Comparison of ENCODE assay signal across 20 cellular contexts in the genomic region with DNA sequence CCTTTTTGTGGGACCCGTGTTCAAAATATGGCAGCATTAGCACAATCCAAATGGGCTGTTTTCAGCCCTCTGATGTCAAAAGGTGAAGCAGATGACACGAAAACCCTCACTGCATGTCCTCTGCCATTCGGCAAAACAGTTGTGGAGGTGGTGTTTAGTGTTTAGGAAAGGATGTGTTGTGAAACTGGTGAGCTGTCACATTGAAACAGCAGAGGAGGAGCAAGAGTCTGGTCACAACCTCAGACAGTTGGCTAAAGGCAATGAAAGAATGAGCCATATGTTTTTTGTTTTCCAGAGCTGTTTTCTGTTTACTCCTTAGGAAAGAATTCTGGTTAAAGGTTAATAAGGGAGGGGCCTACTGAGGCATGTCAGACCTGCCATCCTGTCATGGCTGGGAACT.
A peak's percentile ranks its signal among the peaks of the same experiment; 100 is the strongest.
DNase-seq lines count a peak whose midpoint lies in the region; ATAC-seq and TF ChIP-seq lines count a peak whose summit lies in the region.
"Had no signal": no experiment of that assay in that cellular context is flagged by ENCODE, and none has a peak within 500 bp of the region (broad histone marks: within the 10 kb centered on the region; RNA-seq: fewer than 3 reads in every experiment).

No MANE protein-coding gene starts in this region.

- no peak overlapping the region for H3K4me3 ChIP-seq in choroid plexus epithelial cell (ENCODE audit: low read depth, low read length)
- H3K4me3 ChIP-seq: sigmoid colon had no signal

- peak in 1 of 2 donors; percentile 1 for DNase-seq in activated T-cell treated with anti-CD3 and anti-CD28 coated beads, Interleukin-2, amount 50 U/mL, for 72 hours
- no peak for DNase-seq in activated T-cell treated with anti-CD3 and anti-CD28 coated beads, Interleukin-2, amount 50 U/mL, for 24 hours
- DNase-seq in LHCN-M2 (ENCODE audit: low read depth) (peak; percentile 33), choroid plexus epithelial cell (ENCODE audit: low read depth) (peak; percentile 25), progenitor cell of endocrine pancreas (ENCODE audit: low spot score, unreplicated experiment) (no peak), kidney glomerular epithelial cell (lab: John Stamatoyannopoulos, UW) (no peak), hippocampal formation (lab: John Stamatoyannopoulos, UW) (no peak)
- DNase-seq: activated CD4-positive, alpha-beta memory T cell treated with anti-CD3 and anti-CD28 coated beads for 36 hours; anterior cingulate cortex; cerebellar nuclear complex; effector memory CD8-positive, alpha-beta T cell; EL; foreskin melanocyte; NCI-H1092 treated with DMSO at 0.1 percent for 48 hours; NCI-H82; sigmoid colon; SK-N-SH had no signal

- ATAC-seq in activated T-cell treated with anti-CD3 and anti-CD28 coated beads, Interleukin-2, amount 50 U/mL, for 72 hours (replicated peaks in 1 of 2): peak; percentile 29 to 74
- no peak for ATAC-seq in HG03159 (IDR thresholded peaks at IDR 0.05; ENCODE audit: unreplicated experiment)
- ATAC-seq: effector memory CD8-positive, alpha-beta T cell; left lobe of liver; Panc1 had no signal

- H3K4me1 Mint-ChIP-seq in activated T-cell treated with anti-CD3 and anti-CD28 coated beads, Interleukin-2, amount 50 U/mL, for 72 hours (ENCODE audit: low read depth): peaks cover 15% of the 10 kb centered on the region
- H3K4me1 Mint-ChIP-seq in activated T-cell treated with anti-CD3 and anti-CD28 coated beads, Interleukin-2, amount 50 U/mL, for 24 hours (ENCODE audit: low read depth): peaks cover 1% of the 10 kb centered on the region
- peaks cover 18% of the 10 kb centered on the region for H3K4me1 Mint-ChIP-seq in progenitor cell of endocrine pancreas (ENCODE audit: low read depth)

- TF ChIP-seq CTCF in choroid plexus epithelial cell (conservative IDR thresholded peaks at IDR 0.05; ENCODE audit: low read depth, low read length) (no peak), progenitor cell of endocrine pancreas (IDR thresholded peaks at IDR 0.05; ENCODE audit: unreplicated experiment) (no peak)

- no peaks in the 10 kb centered on the region for H3K9me3 Mint-ChIP-seq in activated T-cell treated with anti-CD3 and anti-CD28 coated beads, Interleukin-2, amount 50 U/mL, for 72 hours
- no peaks in the 10 kb centered on the region for H3K9me3 Mint-ChIP-seq in activated T-cell treated with anti-CD3 and anti-CD28 coated beads, Interleukin-2, amount 50 U/mL, for 24 hours
- H3K9me3 Mint-ChIP-seq in progenitor cell of endocrine pancreas (ENCODE audit: low read depth): no peaks in the 10 kb centered on the region
- H3K9me3 Mint-ChIP-seq: activated CD4-positive, alpha-beta memory T cell treated with anti-CD3 and anti-CD28 coated beads for 36 hours; effector memory CD8-positive, alpha-beta T cell had no signal

- peaks cover 0 to 1% of the 10 kb centered on the region in 2 donors for H3K36me3 Mint-ChIP-seq in activated T-cell treated with anti-CD3 and anti-CD28 coated beads, Interleukin-2, amount 50 U/mL, for 72 hours (ENCODE audit: insufficient read depth in 2 of 2)
- H3K36me3 Mint-ChIP-seq in activated T-cell treated with anti-CD3 and anti-CD28 coated beads, Interleukin-2, amount 50 U/mL, for 24 hours (ENCODE audit: low read depth): peaks cover 47% of the 10 kb centered on the region
- peaks cover 13% of the 10 kb centered on the region for H3K36me3 Mint-ChIP-seq in progenitor cell of endocrine pancreas (ENCODE audit: insufficient read depth)

- H3K4me3 Mint-ChIP-seq in activated T-cell treated with anti-CD3 and anti-CD28 coated beads, Interleukin-2, amount 50 U/mL, for 72 hours: peak overlapping the region; percentile 6 to 16
- no peak overlapping the region for H3K4me3 Mint-ChIP-seq in activated T-cell treated with anti-CD3 and anti-CD28 coated beads, Interleukin-2, amount 50 U/mL, for 24 hours
- H3K4me3 Mint-ChIP-seq in progenitor cell of endocrine pancreas (ENCODE audit: low read depth): no peak overlapping the region
- H3K4me3 Mint-ChIP-seq: activated CD4-positive, alpha-beta memory T cell treated with anti-CD3 and anti-CD28 coated beads for 36 hours; effector memory CD8-positive, alpha-beta T cell had no signal

- H3K27ac Mint-ChIP-seq in activated T-cell treated with anti-CD3 and anti-CD28 coated beads, Interleukin-2, amount 50 U/mL, for 72 hours: no peak overlapping the region
- H3K27ac Mint-ChIP-seq in activated T-cell treated with anti-CD3 and anti-CD28 coated beads, Interleukin-2, amount 50 U/mL, for 24 hours: no peak overlapping the region
- peak overlapping the region; percentile 4 for H3K27ac Mint-ChIP-seq in progenitor cell of endocrine pancreas
- H3K27ac Mint-ChIP-seq: activated CD4-positive, alpha-beta memory T cell treated with anti-CD3 and anti-CD28 coated beads for 36 hours had no signal

- no peaks in the 10 kb centered on the region for H3K27me3 Mint-ChIP-seq in activated T-cell treated with anti-CD3 and anti-CD28 coated beads, Interleukin-2, amount 50 U/mL, for 72 hours (ENCODE audit: low read depth)
- H3K27me3 Mint-ChIP-seq in activated T-cell treated with anti-CD3 and anti-CD28 coated beads, Interleukin-2, amount 50 U/mL, for 24 hours: no peaks in the 10 kb centered on the region
- H3K27me3 Mint-ChIP-seq in progenitor cell of endocrine pancreas: no peaks in the 10 kb centered on the region
- H3K27me3 Mint-ChIP-seq: activated CD4-positive, alpha-beta memory T cell treated with anti-CD3 and anti-CD28 coated beads for 36 hours; effector memory CD8-positive, alpha-beta T cell had no signal

Comparison
In these comparisons a context has a peak if more than half of its experiments do, and no peak if none do; other contexts are left out.
1. H3K4me3 Mint-ChIP-seq: peak in activated T-cell treated with anti-CD3 and anti-CD28 coated beads, Interleukin-2, amount 50 U/mL, for 72 hours (2 of 2); none in activated T-cell treated with anti-CD3 and anti-CD28 coated beads, Interleukin-2, amount 50 U/mL, for 24 hours (single experiment) and progenitor cell of endocrine pancreas (single experiment).
2. DNase-seq: peak in LHCN-M2 (single experiment) and choroid plexus epithelial cell (single experiment); none in activated T-cell treated with anti-CD3 and anti-CD28 coated beads, Interleukin-2, amount 50 U/mL, for 24 hours (single experiment), progenitor cell of endocrine pancreas (single experiment), kidney glomerular epithelial cell (single experiment) and hippocampal formation (0 of 2).